In genomic region chr6:98526465-98526864, GRCh38 we compare ENCODE assay signal across 17 cellular contexts.
"Had no signal": no experiment of that assay in that cellular context is flagged by ENCODE, and none has a peak within 500 bp of the region (broad histone marks: within the 10 kb centered on the region; RNA-seq: fewer than 3 reads in every experiment).

No MANE protein-coding gene starts in this region.

- DNase-seq: activated CD4-positive, alpha-beta T cell treated with anti-CD3 and anti-CD28 coated beads, Interleukin-2, amount 50 U/mL, for 1 hour; activated CD4-positive, CD25-positive, alpha-beta regulatory T cell; activated CD8-positive, alpha-beta memory T cell treated with anti-CD3 and anti-CD28 coated beads for 24 hours; activated gamma-delta T cell treated with Interleukin-2 at 50 U/mL for 16 hours; activated naive CD8-positive, alpha-beta T cell treated with anti-CD3 and anti-CD28 coated beads for 36 hours; amygdala; body of pancreas; caudate nucleus; heart right ventricle; mammary epithelial cell; stimulated activated CD4-positive, alpha-beta T cell treated with anti-CD3 and anti-CD28 coated beads, Interleukin-1b, Interleukin-23, amount 100 ng/mL, for 48 hours; stimulated activated naive CD8-positive, alpha-beta T cell treated with anti-CD3 and anti-CD28 coated beads, Interleukin-15, amount 100 ng/mL, for 72 hours had no signal

- H3K27ac Mint-ChIP-seq: activated naive CD8-positive, alpha-beta T cell treated with anti-CD3 and anti-CD28 coated beads for 36 hours; stimulated activated naive CD8-positive, alpha-beta T cell treated with anti-CD3 and anti-CD28 coated beads, Interleukin-15, amount 100 ng/mL, for 72 hours had no signal

- H3K36me3 ChIP-seq: gastroesophageal sphincter, heart right ventricle, thoracic aorta had no signal

- H3K9me3 ChIP-seq: body of pancreas, gastroesophageal sphincter, thoracic aorta had no signal

- H3K9ac ChIP-seq: parathyroid adenoma had no signal

- ATAC-seq: body of pancreas; gastroesophageal sphincter; heart right ventricle; left lobe of liver; stimulated activated naive CD8-positive, alpha-beta T cell treated with anti-CD3 and anti-CD28 coated beads, Interleukin-15, amount 100 ng/mL, for 72 hours had no signal

- H3K4me1 Mint-ChIP-seq: activated naive CD8-positive, alpha-beta T cell treated with anti-CD3 and anti-CD28 coated beads for 36 hours; stimulated activated naive CD8-positive, alpha-beta T cell treated with anti-CD3 and anti-CD28 coated beads, Interleukin-15, amount 100 ng/mL, for 72 hours had no signal

- H3K27me3 ChIP-seq: body of pancreas, gastroesophageal sphincter, heart right ventricle had no signal

- H3K27me3 Mint-ChIP-seq: activated naive CD8-positive, alpha-beta T cell treated with anti-CD3 and anti-CD28 coated beads for 36 hours; stimulated activated naive CD8-positive, alpha-beta T cell treated with anti-CD3 and anti-CD28 coated beads, Interleukin-15, amount 100 ng/mL, for 72 hours had no signal

- H3K4me3 ChIP-seq: body of pancreas, gastroesophageal sphincter, heart right ventricle, thoracic aorta had no signal

- H3K36me3 Mint-ChIP-seq: activated naive CD8-positive, alpha-beta T cell treated with anti-CD3 and anti-CD28 coated beads for 36 hours had no signal

- H3K4me1 ChIP-seq: body of pancreas, gastroesophageal sphincter, heart right ventricle, parathyroid adenoma had no signal

- H3K4me3 Mint-ChIP-seq: activated naive CD8-positive, alpha-beta T cell treated with anti-CD3 and anti-CD28 coated beads for 36 hours; neural crest cell; stimulated activated naive CD8-positive, alpha-beta T cell treated with anti-CD3 and anti-CD28 coated beads, Interleukin-15, amount 100 ng/mL, for 72 hours had no signal

- H3K27ac ChIP-seq: body of pancreas, gastroesophageal sphincter, heart right ventricle, parathyroid adenoma, thoracic aorta had no signal
